1 cellular context compared by ENCODE assay signal in genomic region chr3:156603379-156604017, GRCh38.
TF ChIP-seq lines count a peak whose summit lies in the region.

No MANE protein-coding gene starts in this region.

TF ChIP-seq in K562, 482 proteins besides CTCF, POLR2A, EP300 and RAD21:
- TF ChIP-seq ARID1B (IDR thresholded peaks at IDR 0.05) (no peak), SPI1 (IDR thresholded peaks at IDR 0.05; ENCODE audit: borderline replicate concordance, low read depth, low read length) (peak; percentile 74)
